In the genomic region with DNA sequence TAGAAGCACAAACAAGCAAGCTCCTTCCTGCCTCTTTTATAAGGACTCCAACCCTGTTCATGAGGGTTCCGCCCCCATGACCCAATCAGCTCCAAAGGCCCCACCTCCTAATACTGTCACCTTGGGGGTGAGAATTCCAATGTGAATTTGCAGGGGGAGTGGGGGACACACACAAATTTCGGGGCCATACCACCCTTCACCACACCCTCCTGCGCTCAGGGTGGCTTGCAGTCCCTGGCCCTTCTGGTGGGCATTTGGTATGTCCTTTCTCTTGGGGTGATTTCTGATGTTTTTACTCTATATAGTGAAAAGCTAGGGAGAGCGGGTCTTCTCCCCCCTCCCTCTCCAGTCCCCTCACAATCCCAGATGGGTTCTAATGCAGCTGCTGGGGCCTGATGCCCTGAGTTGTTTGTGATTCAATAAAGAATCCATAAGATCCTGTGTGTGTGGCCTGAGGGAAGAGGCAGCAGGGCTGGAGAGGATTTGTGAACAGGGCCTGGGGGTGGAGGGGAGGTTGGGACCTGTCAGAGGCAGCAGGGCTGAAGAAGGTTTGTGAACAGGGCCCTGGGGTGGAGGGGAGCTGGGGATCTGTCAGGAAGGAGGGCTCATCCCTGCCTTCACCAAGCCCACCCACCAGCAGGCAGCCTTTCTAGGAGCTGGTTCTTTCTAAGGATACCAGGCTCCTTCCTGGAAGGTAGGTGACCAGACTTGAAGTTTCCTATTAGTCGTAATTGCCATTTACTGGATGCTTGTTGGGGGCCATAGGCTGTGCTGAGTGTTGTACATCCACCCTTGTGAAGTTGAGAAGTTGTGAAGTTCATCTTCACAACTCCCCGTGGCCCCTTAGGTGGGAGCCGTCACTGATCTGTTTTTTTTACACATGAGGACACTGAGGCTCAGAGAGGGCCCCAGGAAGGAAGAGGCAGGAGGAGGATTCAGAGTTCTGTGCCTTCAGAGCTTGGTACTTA, we compare ENCODE assay signal across 21 cellular contexts. TPM values are rescaled to one million over a fixed set of nuclear protein-coding genes. Genes with fewer than 3 reads are reported as not detected.
A peak's percentile ranks its signal among the peaks of the same experiment; 100 is the strongest.
DNase-seq lines count a peak whose midpoint lies in the region; ATAC-seq and TF ChIP-seq lines count a peak whose summit lies in the region.
"Had no signal": no experiment of that assay in that cellular context is flagged by ENCODE, and none has a peak within 500 bp of the region (broad histone marks: within the 10 kb centered on the region; RNA-seq: fewer than 3 reads in every experiment).

No MANE protein-coding gene starts in this region.

- H2AFZ ChIP-seq in H9 (ENCODE audit: low read length) (no peak overlapping the region), osteoblast (ENCODE audit: low read length) (no peak overlapping the region)

- no peak overlapping the region for H3K4me2 ChIP-seq in H9 (ENCODE audit: insufficient read depth, insufficient read length, low read length)
- no peak overlapping the region for H3K4me2 ChIP-seq in osteoblast (ENCODE audit: insufficient read depth, low read length)
- H3K4me2 ChIP-seq: smooth muscle cell had no signal

- H3K79me1 ChIP-seq in H9 (ENCODE audit: insufficient read depth, low read depth, low read length, poor library complexity, severe bottlenecking) = no peaks in the 10 kb centered on the region

- H2AK5ac ChIP-seq in H9 (ENCODE audit: insufficient read length, low read length) = no peak overlapping the region

- no peak overlapping the region for H2BK15ac ChIP-seq in H9 (ENCODE audit: low read depth, low read length)

- no peaks in the 10 kb centered on the region for H3K9me3 Mint-ChIP-seq in H9
- no peaks in the 10 kb centered on the region for H3K9me3 Mint-ChIP-seq in central memory CD8-positive, alpha-beta T cell
- H3K9me3 Mint-ChIP-seq: activated T-helper 1 cell treated with anti-CD3 and anti-CD28 coated beads, Interleukin-12 subunit alpha, Interleukin-12 subunit beta, Interleukin-2, Interleukin-4 antibody, amounts not matched to agents 30 ng/mL and 10 ng/mL and 1 ng/mL, durations not matched to agents 14 hours and 24 hours and 36 hours had no signal

- H4K5ac ChIP-seq in H9 (ENCODE audit: insufficient read length, low read depth, low read length) = no peak overlapping the region

- H2BK12ac ChIP-seq in H9 (ENCODE audit: insufficient read length, low read depth, low read length) = no peak overlapping the region

- no peak overlapping the region for H3K18ac ChIP-seq in H9 (ENCODE audit: insufficient read length, low read depth, low read length)

- no peaks in the 10 kb centered on the region for H3K23me2 ChIP-seq in H9 (ENCODE audit: insufficient read length, low read depth, low read length, poor library complexity, severe bottlenecking)

- H3K14ac ChIP-seq in H9 (ENCODE audit: insufficient read depth, low read length) = no peak overlapping the region

- no peak overlapping the region for H3T11ph ChIP-seq in H9 (ENCODE audit: low read length)

- no peak for ATAC-seq in central memory CD8-positive, alpha-beta T cell (replicated peaks; ENCODE audit: extremely low read depth, poor library complexity, severe bottlenecking)
- no peak for ATAC-seq in HG02973 (IDR thresholded peaks at IDR 0.05; ENCODE audit: unreplicated experiment)
- ATAC-seq: left ventricle myocardium superior had no signal

- H3K79me2 ChIP-seq in H9 (ENCODE audit: insufficient read depth, low read length) (no peaks in the 10 kb centered on the region), osteoblast (ENCODE audit: insufficient read depth, low read length) (peaks cover 5% of the 10 kb centered on the region)

- H4K8ac ChIP-seq in H9 (replicated peaks; ENCODE audit: insufficient read length, low read depth, low read length) = no peak overlapping the region

- H3K4me3 ChIP-seq in osteoblast (ENCODE audit: insufficient read depth, low read length) = no peak overlapping the region
- H3K4me3 ChIP-seq: BLaER1 treated with 17β-estradiol and CSF1 and Interleukin-3, amounts not matched to agents 10 nM and 100 nM; esophagus squamous epithelium; smooth muscle cell; tibial artery had no signal

- peaks cover 21% of the 10 kb centered on the region for H3K36me3 ChIP-seq in osteoblast (ENCODE audit: insufficient read depth, low read length)

- H3K27ac Mint-ChIP-seq in H9 = peak overlapping the region in 2 of 3 experiments; percentile 28 to 40; a peak in 2 of 7 replicates
- peak overlapping the region; percentile 29 for H3K27ac Mint-ChIP-seq in central memory CD8-positive, alpha-beta T cell (ENCODE audit: low read depth)
- H3K27ac Mint-ChIP-seq: activated T-helper 1 cell treated with anti-CD3 and anti-CD28 coated beads, Interleukin-12 subunit alpha, Interleukin-12 subunit beta, Interleukin-2, Interleukin-4 antibody, amounts not matched to agents 30 ng/mL and 10 ng/mL and 1 ng/mL, durations not matched to agents 14 hours and 24 hours and 36 hours had no signal

- H3K4me1 ChIP-seq in H9 (ENCODE audit: insufficient read depth, low read length) (no peaks in the 10 kb centered on the region; the same call in 1 of the 2 replicates), osteoblast (ENCODE audit: insufficient read depth, low read length) (peaks cover 1% of the 10 kb centered on the region)

- no CpG with 5 or more reads among the region's 7 CpGs for WGBS in H9 (ENCODE audit: extremely low coverage, insufficient read length, low lambda C conversion rate)

- no peak overlapping the region for H3K56ac ChIP-seq in H9 (ENCODE audit: insufficient read length, low read depth, low read length)

- H4K91ac ChIP-seq in H9 (ENCODE audit: insufficient read length, low read depth, low read length) = no peak overlapping the region

- no peak overlapping the region for H2BK5ac ChIP-seq in H9 (ENCODE audit: insufficient read length, low read length)

- no peak overlapping the region for H2BK120ac ChIP-seq in H9 (ENCODE audit: low read depth, low read length, poor library complexity, severe bottlenecking)

- no peak overlapping the region for H3K23ac ChIP-seq in H9 (ENCODE audit: insufficient read length, low read depth, low read length)

- peaks cover 20 to 36% of the 10 kb centered on the region in 2 experiments for H3K4me1 Mint-ChIP-seq in H9
- peaks cover 23% of the 10 kb centered on the region for H3K4me1 Mint-ChIP-seq in central memory CD8-positive, alpha-beta T cell

- H4K20me1 ChIP-seq in H9 (ENCODE audit: control insufficient read depth, insufficient read depth, insufficient read length) (no peaks in the 10 kb centered on the region), osteoblast (ENCODE audit: insufficient read depth, low read length) (peaks cover 28% of the 10 kb centered on the region)

- TF ChIP-seq CTCF in H9 (conservative IDR thresholded peaks at IDR 0.05) (no peak), osteoblast (IDR thresholded peaks at IDR 0.05; ENCODE audit: extremely low read depth, low read depth, low read length) (no peak)

- no peak overlapping the region for H3K4me3 Mint-ChIP-seq in H9
- H3K4me3 Mint-ChIP-seq in central memory CD8-positive, alpha-beta T cell = no peak overlapping the region
- H3K4me3 Mint-ChIP-seq: activated T-helper 1 cell treated with anti-CD3 and anti-CD28 coated beads, Interleukin-12 subunit alpha, Interleukin-12 subunit beta, Interleukin-2, Interleukin-4 antibody, amounts not matched to agents 30 ng/mL and 10 ng/mL and 1 ng/mL, durations not matched to agents 14 hours and 24 hours and 36 hours had no signal

- H3K36me3 Mint-ChIP-seq in H9 (ENCODE audit: insufficient read depth in 1 of 3, low read depth in 3 of 3) = peaks cover 0 to 15% (median 15%) of the 10 kb centered on the region in 3 experiments; a peak in 5 of 7 replicates
- H3K36me3 Mint-ChIP-seq in central memory CD8-positive, alpha-beta T cell (ENCODE audit: insufficient read depth) = peaks cover 4% of the 10 kb centered on the region

- H3K9me3 ChIP-seq in H9 (ENCODE audit: control insufficient read depth, low read depth, low read length) (no peaks in the 10 kb centered on the region), osteoblast (ENCODE audit: low read depth, low read length) (no peaks in the 10 kb centered on the region)
- H3K9me3 ChIP-seq: BLaER1 treated with 17β-estradiol and CSF1 and Interleukin-3, amounts not matched to agents 10 nM and 100 nM; esophagus squamous epithelium; tibial artery had no signal

- no peak overlapping the region for H3K27ac ChIP-seq in H9 (ENCODE audit: insufficient read length, low read depth, low read length)
- no peak overlapping the region for H3K27ac ChIP-seq in osteoblast (ENCODE audit: low read depth, low read length)
- H3K27ac ChIP-seq: 22Rv1, esophagus squamous epithelium, tibial artery had no signal

- H3K4ac ChIP-seq in H9 (ENCODE audit: low read depth, low read length) = no peak overlapping the region

- H3K27me3 Mint-ChIP-seq in H9 (ENCODE audit: low read depth) = no peaks in the 10 kb centered on the region; the same call in 1 of the 2 replicates
- H3K27me3 Mint-ChIP-seq in central memory CD8-positive, alpha-beta T cell = no peaks in the 10 kb centered on the region

- H3K27me3 ChIP-seq in H9 (ENCODE audit: insufficient read depth, low read length) (no peaks in the 10 kb centered on the region), osteoblast (ENCODE audit: insufficient read depth, low read length) (no peaks in the 10 kb centered on the region)
- H3K27me3 ChIP-seq: BLaER1 treated with 17β-estradiol and CSF1 and Interleukin-3, amounts not matched to agents 10 nM and 100 nM; esophagus squamous epithelium; tibial artery had no signal

- DNase-seq in NCI-H82 (lab: John Stamatoyannopoulos, UW) (peak; percentile 8), NCI-H82 treated with DMSO at 0.1 percent for 48 hours (lab: John Stamatoyannopoulos, UW; ENCODE audit: unreplicated experiment) (no peak), H9 (no peak), osteoblast (ENCODE audit: insufficient read length, low spot score, missing footprints) (peak; percentile 88), hepatic stellate cell (ENCODE audit: low spot score) (no peak), NCI-H1048 (lab: John Stamatoyannopoulos, UW) (no peak)
- no peak for DNase-seq in central memory CD8-positive, alpha-beta T cell (ENCODE audit: low spot score in 2 of 2)
- DNase-seq: activated CD8-positive, alpha-beta memory T cell treated with anti-CD3 and anti-CD28 coated beads for 24 hours; caudate nucleus; DMS53; esophagus squamous epithelium; left ventricle myocardium superior; NCI-H1417 treated with DMSO at 0.1 percent for 48 hours; NCI-H2171 treated with DMSO at 0.1 percent for 48 hours; NCI-H69 had no signal

- no peak overlapping the region for H3K9ac ChIP-seq in H9 (ENCODE audit: extremely low read depth, insufficient read length, low read length)
- H3K9ac ChIP-seq: BLaER1 treated with 17β-estradiol and CSF1 and Interleukin-3, amounts not matched to agents 10 nM and 100 nM had no signal

- H2BK20ac ChIP-seq in H9 (ENCODE audit: low read depth, low read length, poor library complexity, severe bottlenecking) = no peak overlapping the region

RNA-seq across cellular contexts. Expression of a gene that starts 7.9 kb away (rescaled TPM):
- total RNA-seq in H9 (2021) = 8.9 and 10.4 TPM in 2 replicates
- 10.6 and 12.3 TPM in 2 replicates for total RNA-seq in osteoblast

RNA-seq across cellular contexts. Expression of a gene that starts 34.4 kb away (rescaled TPM):
- total RNA-seq in H9 (2021) (14.4 and 14.5 TPM in 2 replicates), osteoblast (21.0 and 21.8 TPM in 2 replicates)

Comparison
In these comparisons a context has a peak if more than half of its experiments do, and no peak if none do; other contexts are left out.
1. DNase-seq: peak in NCI-H82 (single experiment) and osteoblast (single experiment); none in NCI-H82 treated with DMSO at 0.1 percent for 48 hours (single experiment), H9 (single experiment), central memory CD8-positive, alpha-beta T cell (0 of 2), hepatic stellate cell (single experiment) and NCI-H1048 (single experiment).